In genomic region chr10:114121031-114121430, GRCh38 we compare ENCODE assay signal across 15 cellular contexts. TPM values are rescaled to one million over a fixed set of nuclear protein-coding genes. Genes with fewer than 3 reads are reported as not detected.
"Had no signal": no experiment of that assay in that cellular context is flagged by ENCODE, and none has a peak within 500 bp of the region (broad histone marks: within the 10 kb centered on the region; RNA-seq: fewer than 3 reads in every experiment).

No MANE protein-coding gene starts in this region.

- H3K27ac Mint-ChIP-seq: activated CD8-positive, alpha-beta T cell treated with anti-CD3 and anti-CD28 coated beads, Interleukin-2, amount 10 ng/mL, durations not matched to agents 7 days and 5 days; activated naive CD4-positive, alpha-beta T cell treated with anti-CD3 and anti-CD28 coated beads for 36 hours; mesothelial cell of epicardium; stimulated activated naive B cell treated with anti-CD40 and anti-IgM and Interleukin-4, amounts not matched to agents 10 μg/mL and 1 μg/mL and 100 μg/mL, for 72 hours had no signal

- H3K27ac ChIP-seq: epithelial cell of prostate, lower lobe of right lung, neutrophil, right atrium auricular region, spleen, upper lobe of left lung had no signal

- H3K9me3 ChIP-seq: lower lobe of right lung, neutrophil, right atrium auricular region, spleen, upper lobe of left lung had no signal

- H3K4me3 ChIP-seq: lower lobe of right lung, right atrium auricular region, spleen, upper lobe of left lung had no signal

- H3K4me1 Mint-ChIP-seq: stimulated activated naive B cell treated with anti-CD40 and anti-IgM and Interleukin-4, amounts not matched to agents 10 μg/mL and 1 μg/mL and 100 μg/mL, for 72 hours had no signal

- H3K27me3 ChIP-seq: neutrophil, right atrium auricular region, spleen, upper lobe of left lung had no signal

- ATAC-seq: activated CD8-positive, alpha-beta T cell treated with anti-CD3 and anti-CD28 coated beads, Interleukin-2, amount 10 ng/mL, durations not matched to agents 7 days and 5 days; left cardiac atrium; lower lobe of right lung; stimulated activated naive B cell treated with anti-CD40 and anti-IgM and Interleukin-4, amounts not matched to agents 10 μg/mL and 1 μg/mL and 100 μg/mL, for 72 hours had no signal

- FAIRE-seq: astrocyte had no signal

- H3K4me1 ChIP-seq: lower lobe of right lung, right atrium auricular region, spleen, upper lobe of left lung had no signal

- H3K4me3 Mint-ChIP-seq: activated CD8-positive, alpha-beta T cell treated with anti-CD3 and anti-CD28 coated beads, Interleukin-2, amount 10 ng/mL, durations not matched to agents 7 days and 5 days; activated naive CD4-positive, alpha-beta T cell treated with anti-CD3 and anti-CD28 coated beads for 36 hours; mesothelial cell of epicardium; stimulated activated naive B cell treated with anti-CD40 and anti-IgM and Interleukin-4, amounts not matched to agents 10 μg/mL and 1 μg/mL and 100 μg/mL, for 72 hours had no signal

- H3K27me3 Mint-ChIP-seq: stimulated activated naive B cell treated with anti-CD40 and anti-IgM and Interleukin-4, amounts not matched to agents 10 μg/mL and 1 μg/mL and 100 μg/mL, for 72 hours had no signal

- H3K9me3 Mint-ChIP-seq: activated naive CD4-positive, alpha-beta T cell treated with anti-CD3 and anti-CD28 coated beads for 36 hours; mesothelial cell of epicardium; stimulated activated naive B cell treated with anti-CD40 and anti-IgM and Interleukin-4, amounts not matched to agents 10 μg/mL and 1 μg/mL and 100 μg/mL, for 72 hours had no signal

- DNase-seq: activated CD8-positive, alpha-beta T cell treated with anti-CD3 and anti-CD28 coated beads, Interleukin-2, amount 10 ng/mL, durations not matched to agents 7 days and 5 days; activated naive CD4-positive, alpha-beta T cell treated with anti-CD3 and anti-CD28 coated beads for 36 hours; hypothalamus; left cardiac atrium; lower lobe of right lung; spleen; stimulated activated CD4-positive, alpha-beta T cell treated with anti-CD3 and anti-CD28 coated beads, Interleukin-1b, Interleukin-23, amount 100 ng/mL, for 48 hours; stimulated activated naive B cell treated with anti-CD40 and anti-IgM and Interleukin-4, amounts not matched to agents 10 μg/mL and 1 μg/mL and 100 μg/mL, for 72 hours; substantia nigra; upper lobe of left lung had no signal

RNA-seq across cellular contexts. Expression of gene TDRD1, which starts 58.1 kb away (rescaled TPM):
- total RNA-seq: activated CD8-positive, alpha-beta T cell treated with anti-CD3 and anti-CD28 coated beads, Interleukin-2, amount 10 ng/mL, durations not matched to agents 7 days and 5 days; astrocyte; mesothelial cell of epicardium had no signal
